ENCODE assay signal across 23 cellular contexts in the genomic region with DNA sequence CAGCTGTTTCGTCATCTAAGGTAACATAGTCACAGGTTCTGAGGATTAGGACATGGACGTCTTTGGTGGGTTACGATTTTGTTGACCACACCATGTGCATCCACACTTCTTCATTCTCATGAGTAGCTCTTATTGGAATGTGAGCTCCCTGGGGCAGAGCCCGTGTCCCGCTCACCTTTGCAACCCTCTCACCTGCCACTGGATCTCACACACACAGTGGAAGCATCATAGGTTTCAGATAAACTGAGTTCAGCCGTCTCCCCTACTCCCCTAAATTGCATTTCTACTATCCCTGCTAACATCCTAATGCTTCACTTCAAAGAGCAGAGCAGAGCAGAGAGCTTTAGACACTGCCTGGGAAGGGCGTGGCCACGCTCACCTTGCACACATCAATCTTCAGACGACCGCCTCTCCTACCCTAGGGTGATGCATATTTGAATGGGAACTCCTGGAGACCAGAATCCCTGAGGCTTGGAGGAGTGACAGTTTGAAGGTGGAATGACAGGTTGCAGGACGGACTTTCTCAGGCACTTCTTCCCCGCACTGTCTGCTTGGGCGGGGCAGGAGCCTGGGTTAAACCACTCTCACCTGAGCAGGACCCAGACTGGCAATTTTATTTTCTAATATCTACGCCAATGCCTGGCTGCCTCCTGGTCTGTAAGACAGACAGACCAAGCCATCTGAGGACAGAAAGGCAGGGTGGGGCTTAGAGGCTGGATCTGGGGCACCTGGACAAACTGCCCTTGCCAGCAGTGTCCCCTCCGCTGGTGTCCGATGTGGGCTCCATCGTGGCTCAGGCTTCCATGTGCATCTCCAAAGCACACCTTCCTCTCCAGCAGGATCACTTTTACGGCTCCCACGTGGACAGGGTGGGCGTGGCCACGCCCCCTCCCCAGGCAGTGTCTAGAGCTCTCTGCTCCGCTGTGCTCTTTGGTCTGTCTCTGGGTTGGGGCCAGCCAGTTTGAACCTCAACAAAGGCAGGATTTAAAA.
DNase-seq lines count a peak whose midpoint lies in the region; ATAC-seq lines count a peak whose summit lies in the region.
"Had no signal": no experiment of that assay in that cellular context is flagged by ENCODE, and none has a peak within 500 bp of the region (broad histone marks: within the 10 kb centered on the region; RNA-seq: fewer than 3 reads in every experiment).

No MANE protein-coding gene starts in this region.

- peaks cover 6% of the 10 kb centered on the region for H3K9me3 ChIP-seq in mesodermal cell (ENCODE audit: control insufficient read depth, low read length)
- H3K9me3 ChIP-seq: lower lobe of right lung, thoracic aorta had no signal

- peak; percentile 96 for DNase-seq in ELF-1 (ENCODE audit: low read depth, low spot score)
- DNase-seq in NCI-H2227 treated with DMSO at 0.1 percent for 48 hours (lab: John Stamatoyannopoulos, UW) = peak; percentile 25
- DNase-seq in NCI-H2081 treated with DMSO at 0.1 percent for 48 hours (lab: John Stamatoyannopoulos, UW) = no peak
- no peak for DNase-seq in T1000 (lab: John Stamatoyannopoulos, UW)
- DNase-seq in NCI-H524 (lab: John Stamatoyannopoulos, UW) = no peak
- DNase-seq: activated CD4-positive, alpha-beta T cell treated with anti-CD3 and anti-CD28 coated beads for 36 hours; activated naive CD4-positive, alpha-beta T cell treated with anti-CD3 and anti-CD28 coated beads for 36 hours; activated T-cell treated with anti-CD3 and anti-CD28 coated beads, Interleukin-2, amount 50 U/mL, for 48 hours; CD4-positive, CD25-positive, alpha-beta regulatory T cell; DMS 273 treated with DMSO at 0.1 percent for 48 hours; GF-D8; heart right ventricle; lower lobe of right lung; NCI-H1092 treated with DMSO at 0.1 percent for 48 hours; NCI-H1930; stimulated activated CD4-positive, alpha-beta T cell treated with anti-CD3 and anti-CD28 coated beads, Interleukin-4, amount 100 ng/mL, for 24 hours; stimulated activated naive CD4-positive, alpha-beta T cell treated with Interleukin-2 at 50 U/mL for 16 hours had no signal

- no peaks in the 10 kb centered on the region for H3K36me3 ChIP-seq in mesodermal cell (ENCODE audit: control insufficient read depth, insufficient read depth, low read length)
- H3K36me3 ChIP-seq: cardiac muscle cell, heart right ventricle, lower lobe of right lung, thoracic aorta had no signal

- ATAC-seq in esophagus mucosa (peak; percentile 31), HG02885 (IDR thresholded peaks at IDR 0.05; ENCODE audit: poor library complexity, unreplicated experiment) (no peak)
- ATAC-seq: activated CD4-positive, alpha-beta T cell treated with anti-CD3 and anti-CD28 coated beads for 36 hours; heart right ventricle; lower lobe of right lung had no signal

- H3K4me1 ChIP-seq in mesodermal cell (ENCODE audit: control insufficient read depth, insufficient read depth, low read length, poor library complexity, severe bottlenecking) = peaks cover 15% of the 10 kb centered on the region
- H3K4me1 ChIP-seq: lower lobe of right lung had no signal

- H3K4me3 ChIP-seq in mesodermal cell (ENCODE audit: extremely low read depth, insufficient read depth, low read length, poor library complexity, severe bottlenecking) = no peak overlapping the region
- H3K4me3 ChIP-seq: cardiac muscle cell, heart right ventricle, lower lobe of right lung, thoracic aorta had no signal

- WGBS in mesodermal cell (ENCODE audit: insufficient coverage in 2 of 2), 2 experiments = 66 to 76% methylated on average over 13 to 18 of the region's 22 CpGs

- H3K27ac ChIP-seq in mesodermal cell (ENCODE audit: low read depth, low read length, severe bottlenecking) = peak overlapping the region; percentile 65
- H3K27ac ChIP-seq: epithelial cell of prostate, heart right ventricle, lower lobe of right lung, thoracic aorta had no signal

Comparison
In these comparisons a context has a peak if more than half of its experiments do, and no peak if none do; other contexts are left out.
1. DNase-seq: peak in ELF-1 (single experiment) and NCI-H2227 treated with DMSO at 0.1 percent for 48 hours (single experiment); none in NCI-H2081 treated with DMSO at 0.1 percent for 48 hours (single experiment), T1000 (single experiment) and NCI-H524 (0 of 2).